Comparison of ENCODE assay signal across 13 cellular contexts in the genomic region with DNA sequence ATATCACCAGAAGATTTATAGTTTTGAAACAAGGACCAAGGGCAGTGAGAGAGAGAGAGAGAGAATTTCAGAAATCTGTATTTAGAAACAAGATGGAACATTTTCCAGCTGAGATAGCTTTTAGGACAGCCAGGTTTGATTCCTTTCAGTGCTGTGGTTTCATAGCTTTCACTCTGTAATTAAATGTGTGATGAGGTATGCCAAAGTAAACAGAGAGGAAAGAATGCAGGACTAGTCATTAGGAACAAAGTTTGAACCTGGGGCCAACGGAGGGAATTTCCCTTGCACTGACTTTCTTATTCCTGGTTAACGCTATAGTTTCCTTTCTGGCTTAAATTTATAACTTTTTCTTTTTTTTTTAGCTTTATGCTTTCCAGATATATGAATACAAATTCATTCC. TPM values are rescaled to one million over a fixed set of nuclear protein-coding genes. Genes with fewer than 3 reads are reported as not detected.
DNase-seq lines count a peak whose midpoint lies in the region; ATAC-seq, FAIRE-seq and TF ChIP-seq lines count a peak whose summit lies in the region.
"Had no signal": no experiment of that assay in that cellular context is flagged by ENCODE, and none has a peak within 500 bp of the region (broad histone marks: within the 10 kb centered on the region; RNA-seq: fewer than 3 reads in every experiment).

No MANE protein-coding gene starts in this region.

- H3K36me3 Mint-ChIP-seq in activated CD4-positive, alpha-beta T cell treated with anti-CD3 and anti-CD28 coated beads for 36 hours (ENCODE audit: low read depth), result no peaks in the 10 kb centered on the region

- H3K9me3 Mint-ChIP-seq in activated CD4-positive, alpha-beta T cell treated with anti-CD3 and anti-CD28 coated beads for 36 hours (ENCODE audit: low read depth), result no peaks in the 10 kb centered on the region
- H3K9me3 Mint-ChIP-seq: activated T-helper 17 cell treated with anti-CD3 and anti-CD28 coated beads, Interleukin-2, amount 50 U/mL, for 72 hours; T-helper 2 cell treated with Interferon-gamma antibody and Interleukin-4, amounts not matched to agents 5 μg/mL and 100 μg/mL, for 36 hours had no signal

- ATAC-seq in activated CD4-positive, alpha-beta T cell treated with anti-CD3 and anti-CD28 coated beads for 36 hours, result peak; percentile 49
- no peak for ATAC-seq in HG02938 (IDR thresholded peaks at IDR 0.05; ENCODE audit: unreplicated experiment)
- ATAC-seq: activated T-helper 17 cell treated with anti-CD3 and anti-CD28 coated beads, Interleukin-2, amount 50 U/mL, for 72 hours had no signal

- POLR2A ChIA-PET in activated CD4-positive, alpha-beta T cell treated with anti-CD3 and anti-CD28 coated beads for 36 hours (lab: Charles Lee), result no interaction called here

- no peak for TF ChIP-seq CTCF in kidney epithelial cell (IDR thresholded peaks at IDR 0.05; ENCODE audit: insufficient read depth, low read length, poor library complexity, severe bottlenecking)

- DNase-seq in activated CD4-positive, alpha-beta T cell treated with anti-CD3 and anti-CD28 coated beads for 36 hours, result no peak
- no peak for DNase-seq in activated CD4-positive, alpha-beta T cell treated with anti-CD3 and anti-CD28 coated beads for 1 hour
- DNase-seq in adipocyte (ENCODE audit: low read depth) (peak; percentile 51), kidney epithelial cell (ENCODE audit: low read depth) (peak; percentile 81), urothelium cell line (ENCODE audit: low spot score) (peak; percentile 56), NCI-H1694 treated with DMSO at 0.1 percent for 48 hours (lab: John Stamatoyannopoulos, UW) (no peak)
- no peak for DNase-seq in stimulated activated CD4-positive, alpha-beta T cell treated with anti-CD3 and anti-CD28 coated beads, Interleukin-2, amount 100 ng/mL, for 24 hours
- DNase-seq: NCI-H2081 treated with DMSO at 0.1 percent for 48 hours had no signal

- H3K9ac ChIP-seq in adipocyte (ENCODE audit: low read length), result no peak overlapping the region
- H3K9ac ChIP-seq: BLaER1 had no signal

- FAIRE-seq in urothelium cell line (lab: Jason Lieb, UNC), result no peak

- H3K4me1 Mint-ChIP-seq in activated CD4-positive, alpha-beta T cell treated with anti-CD3 and anti-CD28 coated beads for 36 hours, result peaks cover 2% of the 10 kb centered on the region
- H3K4me1 Mint-ChIP-seq: activated T-helper 17 cell treated with anti-CD3 and anti-CD28 coated beads, Interleukin-2, amount 50 U/mL, for 72 hours; neural crest cell had no signal

- peaks cover 2% of the 10 kb centered on the region for H3K27me3 Mint-ChIP-seq in activated CD4-positive, alpha-beta T cell treated with anti-CD3 and anti-CD28 coated beads for 36 hours
- H3K27me3 Mint-ChIP-seq: activated T-helper 17 cell treated with anti-CD3 and anti-CD28 coated beads, Interleukin-2, amount 50 U/mL, for 72 hours had no signal

- intact Hi-C loops in activated CD4-positive, alpha-beta T cell treated with anti-CD3 and anti-CD28 coated beads for 36 hours (cut with DNase I, micrococcal nuclease), result no loop called here

- H3K4me3 ChIP-seq in adipocyte (ENCODE audit: low read length) (no peak overlapping the region), kidney epithelial cell (ENCODE audit: low read depth, low read length) (no peak overlapping the region)
- H3K4me3 ChIP-seq: BLaER1 had no signal

- no peak overlapping the region for H3K27ac Mint-ChIP-seq in activated CD4-positive, alpha-beta T cell treated with anti-CD3 and anti-CD28 coated beads for 36 hours
- H3K27ac Mint-ChIP-seq: activated T-helper 17 cell treated with anti-CD3 and anti-CD28 coated beads, Interleukin-2, amount 50 U/mL, for 72 hours; T-helper 2 cell treated with Interferon-gamma antibody and Interleukin-4, amounts not matched to agents 5 μg/mL and 100 μg/mL, for 36 hours had no signal

- H3K36me3 ChIP-seq in adipocyte (ENCODE audit: control insufficient read depth, insufficient read depth, low read length, severe bottlenecking) (no peaks in the 10 kb centered on the region), kidney epithelial cell (ENCODE audit: control insufficient read depth, insufficient read depth, low read length) (no peaks in the 10 kb centered on the region)
- H3K36me3 ChIP-seq: BLaER1 had no signal

- no peak overlapping the region for H3K4me3 Mint-ChIP-seq in activated CD4-positive, alpha-beta T cell treated with anti-CD3 and anti-CD28 coated beads for 36 hours
- H3K4me3 Mint-ChIP-seq: activated T-helper 17 cell treated with anti-CD3 and anti-CD28 coated beads, Interleukin-2, amount 50 U/mL, for 72 hours; neural crest cell; T-helper 2 cell treated with Interferon-gamma antibody and Interleukin-4, amounts not matched to agents 5 μg/mL and 100 μg/mL, for 36 hours had no signal

- H3K4me1 ChIP-seq in adipocyte (ENCODE audit: control insufficient read depth, insufficient read depth, low read length), result peaks cover 21% of the 10 kb centered on the region
- H3K4me1 ChIP-seq: BLaER1 had no signal

- CTCF ChIA-PET in activated CD4-positive, alpha-beta T cell treated with anti-CD3 and anti-CD28 coated beads for 36 hours (lab: Charles Lee), result no interaction called here

- H3K27me3 ChIP-seq in adipocyte (replicated peaks; ENCODE audit: control insufficient read depth, insufficient read depth, low read length) (peaks cover 2% of the 10 kb centered on the region), kidney epithelial cell (ENCODE audit: control insufficient read depth, insufficient read depth, low read length) (no peaks in the 10 kb centered on the region)
- H3K27me3 ChIP-seq: BLaER1 had no signal

- no peaks in the 10 kb centered on the region for H3K9me3 ChIP-seq in adipocyte (ENCODE audit: control insufficient read depth, low read length)
- H3K9me3 ChIP-seq: BLaER1 had no signal

RNA-seq across cellular contexts. Expression of a gene that starts 10.0 kb away (rescaled TPM):
- 10 to 100 TPM; 13.9 to 18.0 TPM for total RNA-seq in activated CD4-positive, alpha-beta T cell treated with anti-CD3 and anti-CD28 coated beads for 36 hours
- 4.7 and 7.5 TPM in 2 replicates for total RNA-seq in kidney epithelial cell
- total RNA-seq: neural crest cell had no signal

Comparison
In these comparisons a context has a peak if more than half of its experiments do, and no peak if none do; other contexts are left out.
1. DNase-seq: peak in adipocyte (single experiment), kidney epithelial cell (single experiment) and urothelium cell line (single experiment); none in activated CD4-positive, alpha-beta T cell treated with anti-CD3 and anti-CD28 coated beads for 36 hours (single experiment), activated CD4-positive, alpha-beta T cell treated with anti-CD3 and anti-CD28 coated beads for 1 hour (single experiment), stimulated activated CD4-positive, alpha-beta T cell treated with anti-CD3 and anti-CD28 coated beads, Interleukin-2, amount 100 ng/mL, for 24 hours (0 of 2) and NCI-H1694 treated with DMSO at 0.1 percent for 48 hours (single experiment).